Comparison of ENCODE assay signal across 25 cellular contexts in the genomic region with DNA sequence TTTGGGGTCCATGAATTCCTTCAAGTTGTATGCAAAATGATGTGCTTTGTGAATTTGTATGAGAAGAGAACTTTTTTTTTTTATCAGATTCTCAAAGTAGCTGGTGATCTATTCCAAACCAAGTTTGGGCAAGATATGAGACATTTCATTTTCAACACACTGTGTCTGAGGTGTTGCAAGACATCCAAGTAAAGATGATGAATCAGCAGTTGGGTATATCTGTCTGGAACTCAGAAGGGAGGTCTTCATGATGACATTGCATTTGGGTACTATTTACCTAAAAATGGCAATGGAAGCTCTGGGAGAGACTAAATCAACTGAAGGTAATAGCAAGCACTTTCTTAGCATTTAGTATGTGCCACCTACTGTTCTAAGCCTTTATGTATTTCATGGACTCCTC. TPM values are rescaled to one million over a fixed set of nuclear protein-coding genes. Genes with fewer than 3 reads are reported as not detected.
DNase-seq lines count a peak whose midpoint lies in the region; ATAC-seq, FAIRE-seq and TF ChIP-seq lines count a peak whose summit lies in the region.
"Had no signal": no experiment of that assay in that cellular context is flagged by ENCODE, and none has a peak within 500 bp of the region (broad histone marks: within the 10 kb centered on the region; RNA-seq: fewer than 3 reads in every experiment).

No MANE protein-coding gene starts in this region.

- H3K4me3 Mint-ChIP-seq in naive thymus-derived CD4-positive, alpha-beta T cell: peak overlapping the region in 2 of 10 donors; percentile 21
- H3K4me3 Mint-ChIP-seq: mesothelial cell of epicardium; stimulated activated naive CD8-positive, alpha-beta T cell treated with anti-CD3 and anti-CD28 coated beads, Interleukin-15, amount 100 ng/mL, for 72 hours; T-helper 2 cell treated with Interferon-gamma antibody and Interleukin-4, amounts not matched to agents 5 μg/mL and 100 μg/mL, for 36 hours had no signal

- no peaks in the 10 kb centered on the region for H3K79me2 ChIP-seq in K562 (ENCODE audit: control insufficient read depth, insufficient read depth, low read length)

- no peak overlapping the region for H3K23ac ChIP-seq in IMR-90 (ENCODE audit: low read depth, low read length)

- H2AK9ac ChIP-seq in IMR-90 (replicated peaks; ENCODE audit: low read depth, low read length, poor library complexity): no peak overlapping the region

- no peaks in the 10 kb centered on the region for H3K79me1 ChIP-seq in IMR-90 (ENCODE audit: low read depth in 1 of 2, low read length in 2 of 2)

- H3K9me3 ChIP-seq in IMR-90 (ENCODE audit: control insufficient read depth, insufficient read depth, low read length) (no peaks in the 10 kb centered on the region), K562 (replicated peaks; ENCODE audit: control insufficient read depth, insufficient read depth, low read depth, low read length) (no peaks in the 10 kb centered on the region), iPS-20b (ENCODE audit: insufficient read depth, low read depth, low read length) (no peaks in the 10 kb centered on the region), esophagus squamous epithelium (no peaks in the 10 kb centered on the region)
- no peaks in the 10 kb centered on the region for H3K9me3 ChIP-seq in naive thymus-derived CD4-positive, alpha-beta T cell (ENCODE audit: control insufficient read depth in 2 of 3, low read length in 3 of 3)
- H3K9me3 ChIP-seq: SJSA1, uterus had no signal

- H2BK5ac ChIP-seq in IMR-90 (ENCODE audit: low read depth, low read length, poor library complexity, severe bottlenecking): no peak overlapping the region

- no peak overlapping the region for H2AK5ac ChIP-seq in IMR-90 (ENCODE audit: low read depth, low read length)

- no peak for TF ChIP-seq POLR2A in IMR-90 (IDR thresholded peaks at IDR 0.05; ENCODE audit: low read depth, low read length)
- TF ChIP-seq POLR2A in K562 (conservative IDR thresholded peaks at IDR 0.05): no peak
- TF ChIP-seq POLR2A in esophagus squamous epithelium (IDR thresholded peaks at IDR 0.05): no peak

- H3K27me3 Mint-ChIP-seq in naive thymus-derived CD4-positive, alpha-beta T cell: peaks cover 41 to 68% (median 55%) of the 10 kb centered on the region in 5 donors

- FAIRE-seq in K562 (lab: Jason Lieb, UNC): no peak

- no peak overlapping the region for H3K4me2 ChIP-seq in IMR-90 (ENCODE audit: low read depth, low read length)
- H3K4me2 ChIP-seq in K562 (ENCODE audit: insufficient read depth, low read length): no peak overlapping the region

- no peak overlapping the region for H3K18ac ChIP-seq in IMR-90 (ENCODE audit: low read depth, low read length)

- H3K4me1 Mint-ChIP-seq in naive thymus-derived CD4-positive, alpha-beta T cell: peaks cover 0 to 12% (median 0%) of the 10 kb centered on the region in 7 donors
- H3K4me1 Mint-ChIP-seq: stimulated activated naive CD8-positive, alpha-beta T cell treated with anti-CD3 and anti-CD28 coated beads, Interleukin-15, amount 100 ng/mL, for 72 hours had no signal

- H4K20me1 ChIP-seq in IMR-90 (ENCODE audit: insufficient read depth, low read length) (no peaks in the 10 kb centered on the region), K562 (replicated peaks; ENCODE audit: control insufficient read depth, insufficient read depth, low read length) (no peaks in the 10 kb centered on the region; the same call in 1 of the 2 replicates)

- in situ Hi-C loops in IMR-90 (cut with MboI; ENCODE audit: low sequenced_read_pairs): no loop called here
- in situ Hi-C loops in K562 (cut with MboI): no loop called here

- H3K9me1 ChIP-seq in IMR-90 (ENCODE audit: insufficient read depth, low read length): no peaks in the 10 kb centered on the region
- H3K9me1 ChIP-seq in K562 (ENCODE audit: control insufficient read depth, insufficient read depth, low read length): no peaks in the 10 kb centered on the region

- TF ChIP-seq EP300 in K562 (IDR thresholded peaks at IDR 0.05; ENCODE audit: low read length): no peak

- TF ChIP-seq RAD21 in IMR-90 (IDR thresholded peaks at IDR 0.05; ENCODE audit: low read length) (no peak), K562 (CRISPR knock-in tag; conservative IDR thresholded peaks at IDR 0.05 in 1 of 2, IDR thresholded peaks at IDR 0.05 in 1 of 2) (no peak)

- H3K27ac Mint-ChIP-seq in naive thymus-derived CD4-positive, alpha-beta T cell: no peak overlapping the region
- H3K27ac Mint-ChIP-seq: CD8-positive, alpha-beta T cell; IgD-negative memory B cell; mesothelial cell of epicardium; stimulated activated naive CD8-positive, alpha-beta T cell treated with anti-CD3 and anti-CD28 coated beads, Interleukin-15, amount 100 ng/mL, for 72 hours; T-helper 2 cell treated with Interferon-gamma antibody and Interleukin-4, amounts not matched to agents 5 μg/mL and 100 μg/mL, for 36 hours had no signal

- H3K27ac ChIP-seq in IMR-90 (ENCODE audit: insufficient read depth, low read length) (no peak overlapping the region), K562 (ENCODE audit: extremely low read depth, low read depth, low read length) (no peak overlapping the region), iPS-20b (ENCODE audit: low read length) (peak overlapping the region; percentile 5), esophagus squamous epithelium (no peak overlapping the region)
- no peak overlapping the region for H3K27ac ChIP-seq in naive thymus-derived CD4-positive, alpha-beta T cell (ENCODE audit: low read depth, low read length)
- H3K27ac ChIP-seq: SJSA1, uterus had no signal

- H3K27me3 ChIP-seq in IMR-90 (ENCODE audit: control insufficient read depth, insufficient read depth, low read length) (peaks cover 62% of the 10 kb centered on the region), K562 (ENCODE audit: control insufficient read depth in 2 of 2, insufficient read depth in 2 of 2, low read length in 2 of 2) (peaks cover 8 to 28% of the 10 kb centered on the region in 2 experiments; a peak in 4 of 5 replicates), iPS-20b (ENCODE audit: insufficient read depth, low read length) (peaks cover 16% of the 10 kb centered on the region), esophagus squamous epithelium (peaks cover 0 to 58% (median 0%) of the 10 kb centered on the region in 4 donors)
- peaks cover 0 to 10% of the 10 kb centered on the region in 2 donors for H3K27me3 ChIP-seq in naive thymus-derived CD4-positive, alpha-beta T cell (ENCODE audit: control insufficient read depth in 2 of 2, insufficient read depth in 2 of 2, low read length in 2 of 2)
- H3K27me3 ChIP-seq: uterus had no signal

- POLR2A ChIA-PET in IMR-90 (lab: Charles Lee; ENCODE audit: unreplicated experiment) (no interaction called here), K562 (lab: Yijun Ruan, JAX) (interaction anchor here (0.7 kb wide), 1 partner anchor 9 kb away, joined by 4 read pairs; no protein-coding TSS in a partner anchor)
- POLR2A ChIA-PET in naive thymus-derived CD4-positive, alpha-beta T cell (lab: Charles Lee): interaction anchor here (0.7 kb wide), 1 partner anchor 688 kb away, joined by 3 read pairs; no protein-coding TSS in a partner anchor

- no peak overlapping the region for H4K91ac ChIP-seq in IMR-90 (ENCODE audit: insufficient read depth, low read depth, low read length)

- H3K14ac ChIP-seq in IMR-90 (replicated peaks; ENCODE audit: low read depth, low read length): no peak overlapping the region

- no peak overlapping the region for H3K56ac ChIP-seq in IMR-90 (ENCODE audit: extremely low read depth, insufficient read depth, low read length)

- H2AFZ ChIP-seq in IMR-90 (replicated peaks; ENCODE audit: low read length, poor library complexity) (no peak overlapping the region), K562 (ENCODE audit: low read depth, low read length) (no peak overlapping the region)

- no peak overlapping the region for H4K8ac ChIP-seq in IMR-90 (ENCODE audit: low read depth in 2 of 2, low read length in 2 of 2)

- BruUV-seq in IMR-90 (replicated peaks; lab: Mats Ljungman, UMichigan): no TSS peak
- no TSS peak for BruUV-seq in K562 (replicated peaks; lab: Mats Ljungman, UMichigan)

- ATAC-seq in IMR-90 (ENCODE audit: low read depth): no peak
- no peak for ATAC-seq in K562
- no peak for ATAC-seq in HG03135 (IDR thresholded peaks at IDR 0.05; ENCODE audit: unreplicated experiment)
- no peak for ATAC-seq in naive thymus-derived CD4-positive, alpha-beta T cell
- ATAC-seq: activated CD4-positive, CD25-positive, alpha-beta regulatory T cell treated with anti-CD3 and anti-CD28 coated beads, Interleukin-2, amount 50 U/mL, for 24 hours; CD8-positive, alpha-beta T cell; sciatic nerve; stimulated activated naive CD8-positive, alpha-beta T cell treated with anti-CD3 and anti-CD28 coated beads, Interleukin-15, amount 100 ng/mL, for 72 hours had no signal

- peak; percentile 4 for DNase-seq in AG10803 (ENCODE audit: low read depth)
- no peak for DNase-seq in IMR-90
- DNase-seq in K562 (ENCODE audit: extremely low read depth in 1 of 4, low spot score in 3 of 4): no peak
- DNase-seq in esophagus squamous epithelium (lab: John Stamatoyannopoulos, UW): no peak
- no peak for DNase-seq in naive thymus-derived CD4-positive, alpha-beta T cell
- no peak for DNase-seq in activated CD4-positive, alpha-beta T cell treated with anti-CD3 and anti-CD28 coated beads for 48 hours
- DNase-seq: activated effector memory CD4-positive, alpha-beta T cell treated with Interleukin-2 at 50 U/mL for 16 hours; anterior cingulate cortex; CD8-positive, alpha-beta T cell; DMS79; foreskin melanocyte; NCI-H1092; NCI-H2107; nucleus accumbens; stimulated activated CD4-positive, alpha-beta T cell treated with anti-CD3 and anti-CD28 coated beads, Interleukin-2, amount 100 ng/mL, for 24 hours; stimulated activated naive CD8-positive, alpha-beta T cell treated with anti-CD3 and anti-CD28 coated beads, Interleukin-15, amount 100 ng/mL, for 72 hours; uterus had no signal

- H3K4me1 ChIP-seq in IMR-90 (ENCODE audit: control insufficient read depth, insufficient read depth, low read length) (no peaks in the 10 kb centered on the region), K562 (replicated peaks in 1 of 2; ENCODE audit: control insufficient read depth in 2 of 2, insufficient read depth in 2 of 2, low read length in 2 of 2) (peaks cover 0 to 11% of the 10 kb centered on the region in 2 experiments; a peak in 2 of 5 replicates), iPS-20b (ENCODE audit: insufficient read depth, low read length) (peaks cover 37% of the 10 kb centered on the region), esophagus squamous epithelium (peaks cover 0 to 31% (median 6%) of the 10 kb centered on the region in 3 donors)
- peaks cover 0 to 4% of the 10 kb centered on the region in 2 donors for H3K4me1 ChIP-seq in naive thymus-derived CD4-positive, alpha-beta T cell (ENCODE audit: control insufficient read depth in 2 of 2, insufficient read depth in 2 of 2, low read length in 2 of 2)
- H3K4me1 ChIP-seq: uterus had no signal

- H3K9me3 Mint-ChIP-seq in naive thymus-derived CD4-positive, alpha-beta T cell: no peaks in the 10 kb centered on the region
- H3K9me3 Mint-ChIP-seq: CD8-positive, alpha-beta T cell; IgD-negative memory B cell; mesothelial cell of epicardium; stimulated activated naive CD8-positive, alpha-beta T cell treated with anti-CD3 and anti-CD28 coated beads, Interleukin-15, amount 100 ng/mL, for 72 hours; T-helper 2 cell treated with Interferon-gamma antibody and Interleukin-4, amounts not matched to agents 5 μg/mL and 100 μg/mL, for 36 hours had no signal

- no peak overlapping the region for H2BK15ac ChIP-seq in IMR-90 (ENCODE audit: low read depth, low read length)

- H3K4me3 ChIP-seq in AG10803 (ENCODE audit: low read length): no peak overlapping the region
- no peak overlapping the region for H3K4me3 ChIP-seq in IMR-90 (ENCODE audit: insufficient read depth, low read depth, low read length)
- H3K4me3 ChIP-seq in K562: no peak overlapping the region
- peak overlapping the region; percentile 56 for H3K4me3 ChIP-seq in iPS-20b (ENCODE audit: low read length)
- H3K4me3 ChIP-seq in esophagus squamous epithelium: no peak overlapping the region
- no peak overlapping the region for H3K4me3 ChIP-seq in naive thymus-derived CD4-positive, alpha-beta T cell (ENCODE audit: low read length)
- H3K4me3 ChIP-seq: SJSA1, uterus had no signal

- no peak overlapping the region for H3K4ac ChIP-seq in IMR-90 (ENCODE audit: low read depth, low read length)

- dilution Hi-C loops in IMR-90 (cut with HindIII; ENCODE audit: low sequenced_read_pairs, unreplicated experiment): no loop called here

- CTCF ChIA-PET in IMR-90 (lab: Yijun Ruan, JAX) (interaction anchor here (0.6 kb wide), 1 partner anchor 28 kb away, joined by 3 read pairs; no protein-coding TSS in a partner anchor), K562 (lab: Yijun Ruan, JAX; ENCODE audit: low intra/inter-chr PET ratio) (no interaction called here)
- CTCF ChIA-PET in naive thymus-derived CD4-positive, alpha-beta T cell (lab: Charles Lee): no interaction called here

- H4K5ac ChIP-seq in IMR-90 (ENCODE audit: low read depth, low read length): no peak overlapping the region

- TF ChIP-seq CTCF in AG10803 (conservative IDR thresholded peaks at IDR 0.05; ENCODE audit: low read length) (no peak), IMR-90 (conservative IDR thresholded peaks at IDR 0.05; ENCODE audit: low read depth, low read length) (no peak), K562 (IDR thresholded peaks at IDR 0.05 in 2 of 3, conservative IDR thresholded peaks at IDR 0.05 in 1 of 3; ENCODE audit: insufficient read depth in 2 of 3, low read depth in 1 of 3, low read length in 3 of 3) (no peak), esophagus squamous epithelium (IDR thresholded peaks at IDR 0.05) (no peak)

- no peak overlapping the region for H2BK120ac ChIP-seq in IMR-90 (ENCODE audit: low read depth, low read length)

- H3K36me3 ChIP-seq in IMR-90 (ENCODE audit: control insufficient read depth, insufficient read depth, low read length): no peaks in the 10 kb centered on the region
- no peaks in the 10 kb centered on the region for H3K36me3 ChIP-seq in K562 (ENCODE audit: control insufficient read depth, insufficient read depth, low read length)
- peaks cover 43% of the 10 kb centered on the region for H3K36me3 ChIP-seq in iPS-20b (ENCODE audit: insufficient read depth, low read depth, low read length)
- no peaks in the 10 kb centered on the region for H3K36me3 ChIP-seq in esophagus squamous epithelium
- no peaks in the 10 kb centered on the region for H3K36me3 ChIP-seq in naive thymus-derived CD4-positive, alpha-beta T cell (ENCODE audit: control insufficient read depth in 2 of 3, insufficient read depth in 3 of 3, low read length in 3 of 3)
- H3K36me3 ChIP-seq: SJSA1, uterus had no signal

- intact Hi-C loops in IMR-90 (cut with micrococcal nuclease): loop anchor here (1.0 to 10.0 kb wide), 2 partner anchors 9 to 580 kb away; a partner anchor contains a TSS
- intact Hi-C loops in K562 (cut with micrococcal nuclease): no loop called here
- intact Hi-C loops in esophagus squamous epithelium (cut with DNase I): no loop called here
- intact Hi-C loops in naive thymus-derived CD4-positive, alpha-beta T cell (cut with micrococcal nuclease): loop anchor here (2.0 to 10.0 kb wide), 2 partner anchors 62 to 360 kb away; a partner anchor contains a TSS

- H3K36me3 Mint-ChIP-seq in naive thymus-derived CD4-positive, alpha-beta T cell: no peaks in the 10 kb centered on the region
- H3K36me3 Mint-ChIP-seq: CD8-positive, alpha-beta T cell; IgD-negative memory B cell; mesothelial cell of epicardium had no signal

- H2BK20ac ChIP-seq in IMR-90 (ENCODE audit: low read depth, low read length): no peak overlapping the region

- H3K9ac ChIP-seq in IMR-90 (ENCODE audit: low read depth, low read length) (no peak overlapping the region), K562 (ENCODE audit: insufficient read depth in 1 of 2, low read depth in 2 of 2, low read length in 2 of 2) (no peak overlapping the region), iPS-20b (ENCODE audit: low read depth, low read length) (no peak overlapping the region)

RNA-seq across cellular contexts. Expression of a gene that starts 2.8 kb away (rescaled TPM):
- total RNA-seq in IMR-90 (2012; rRNA removed): not detected in 2 replicates
- 0.03 and 0.04 TPM in 2 replicates for polyA plus RNA-seq in IMR-90 (2012; rRNA removed)
- polyA plus RNA-seq in IMR-90 (2012; cell fraction: cytosol; rRNA removed): 0.05 and 0.07 TPM in 2 replicates
- 0.05 TPM in 1 of 2 replicates, not detected in the other for polyA plus RNA-seq in IMR-90 (2012; cell fraction: nucleus; rRNA removed; ENCODE audit: low replicate concordance)
- not detected in 2 replicates for total RNA-seq in K562 (2011; cell fraction: chromatin; rRNA removed; ENCODE audit: low replicate concordance)
- total RNA-seq in K562 (2011; cell fraction: nucleolus; rRNA removed): not detected in 2 replicates
- total RNA-seq in K562 (2011; cell fraction: nucleoplasm; rRNA removed): not detected in 2 replicates
- not detected in 2 replicates for total RNA-seq in K562 (2014; rRNA removed)
- total RNA-seq in K562 (2014; rRNA removed; fragmentation: Illumina TruSeq; extraction: Trizol): not detected in 2 replicates
- not detected in 2 replicates for total RNA-seq in K562 (2015; rRNA removed; fragmentation: Illumina TruSeq; extraction: Trizol)
- total RNA-seq in K562 (2021): not detected in 2 replicates
- polyA plus RNA-seq in K562 (2011; rRNA removed): not detected in 2 replicates
- not detected in 2 replicates for polyA plus RNA-seq in K562 (2011; cell fraction: cytosol; rRNA removed)
- not detected in 2 replicates for polyA plus RNA-seq in K562 (2011; cell fraction: nucleus; rRNA removed)
- not detected in 2 replicates for polyA plus RNA-seq in K562 (2012)
- polyA plus RNA-seq in K562 (2014; fragmentation: Illumina TruSeq; extraction: Trizol): not detected in 2 replicates
- not detected for polyA plus RNA-seq in K562 (2014; fragmentation: Nextera tagmentation; extraction: Ambion mirVana)
- not detected in 2 replicates for polyA plus RNA-seq in K562 (2014; rRNA removed)
- polyA minus RNA-seq in K562 (2011; rRNA and poly(A)+ RNA removed): not detected in 2 replicates
- not detected in 2 replicates for polyA minus RNA-seq in K562 (2011; cell fraction: cytosol; rRNA and poly(A)+ RNA removed)
- polyA minus RNA-seq in K562 (2011; cell fraction: nucleus; rRNA and poly(A)+ RNA removed): not detected in 2 replicates
- total RNA-seq in esophagus squamous epithelium: 1 to 10 TPM in 3 of 4 donors, under 1 TPM in 1; 0.45 to 2.5 (median 1.3) TPM
- under 1 TPM in 2 of 5 experiments, not detected in 3; 0.12 to 0.85 TPM for total RNA-seq in naive thymus-derived CD4-positive, alpha-beta T cell
- not detected for polyA plus RNA-seq in naive thymus-derived CD4-positive, alpha-beta T cell
- polyA plus RNA-seq: IgD-negative memory B cell had no signal

Comparison
In these comparisons a context has a peak if more than half of its experiments do, and no peak if none do; other contexts are left out.
1. intact Hi-C loops: an anchor here in IMR-90 (1.0 to 10.0 kb wide) and naive thymus-derived CD4-positive, alpha-beta T cell (2.0 to 10.0 kb wide); none called in K562 and esophagus squamous epithelium.